ENCODE assay signal across 13 cellular contexts in genomic region chr10:49106451-49106850, GRCh38. TPM values are rescaled to one million over a fixed set of nuclear protein-coding genes. Genes with fewer than 3 reads are reported as not detected.
DNase-seq lines count a peak whose midpoint lies in the region; ATAC-seq and TF ChIP-seq lines count a peak whose summit lies in the region.
"Had no signal": no experiment of that assay in that cellular context is flagged by ENCODE, and none has a peak within 500 bp of the region (broad histone marks: within the 10 kb centered on the region; RNA-seq: fewer than 3 reads in every experiment).

No MANE protein-coding gene starts in this region.

- peaks cover 4% of the 10 kb centered on the region for H3K36me3 Mint-ChIP-seq in nephron progenitor cell (ENCODE audit: low read depth)
- no peaks in the 10 kb centered on the region for H3K36me3 Mint-ChIP-seq in activated CD4-positive, alpha-beta T cell treated with anti-CD3 and anti-CD28 coated beads for 36 hours (ENCODE audit: low read depth)
- H3K36me3 Mint-ChIP-seq: natural killer cell had no signal

- H3K27ac ChIP-seq in uterus = peak overlapping the region; percentile 16 to 41

- H3K9me3 ChIP-seq in uterus = no peaks in the 10 kb centered on the region

- H3K4me1 ChIP-seq in uterus = peaks cover 0 to 19% of the 10 kb centered on the region in 2 donors

- TF ChIP-seq POLR2A in uterus (IDR thresholded peaks at IDR 0.05) = no peak

- H3K4me3 ChIP-seq in uterus = no peak overlapping the region

- DNase-seq in Right ventricle myocardium inferior (ENCODE audit: missing footprints) = peak; percentile 73
- DNase-seq in cardiac septum (ENCODE audit: low spot score) = no peak
- peak; percentile 47 for DNase-seq in fibroblast of peridontal ligament (ENCODE audit: extremely low read depth)
- peak; percentile 49 for DNase-seq in mucosa of gallbladder (ENCODE audit: low spot score)
- DNase-seq in uterus = peak; percentile 29 to 51
- no peak for DNase-seq in nephron progenitor cell
- DNase-seq in NCI-H1930 (lab: John Stamatoyannopoulos, UW) = no peak
- no peak for DNase-seq in activated CD4-positive, alpha-beta T cell treated with anti-CD3 and anti-CD28 coated beads for 36 hours
- DNase-seq: activated effector memory CD4-positive, alpha-beta T cell treated with anti-CD3 and anti-CD28 coated beads, Interleukin-2, amount 50 U/mL, for 16 hours; natural killer cell had no signal

- H3K9me3 Mint-ChIP-seq in nephron progenitor cell = peaks cover 3% of the 10 kb centered on the region
- H3K9me3 Mint-ChIP-seq in activated CD4-positive, alpha-beta T cell treated with anti-CD3 and anti-CD28 coated beads for 36 hours (ENCODE audit: low read depth) = no peaks in the 10 kb centered on the region
- H3K9me3 Mint-ChIP-seq: natural killer cell; stimulated activated naive CD8-positive, alpha-beta T cell treated with anti-CD3 and anti-CD28 coated beads, Interleukin-15, Interleukin-2, amounts not matched to agents 100 ng/mL and 50 ng/mL, for 24 hours had no signal

- CTCF ChIA-PET in activated CD4-positive, alpha-beta T cell treated with anti-CD3 and anti-CD28 coated beads for 36 hours (lab: Charles Lee) = no interaction called here

- H3K27ac Mint-ChIP-seq in nephron progenitor cell = no peak overlapping the region
- H3K27ac Mint-ChIP-seq in activated CD4-positive, alpha-beta T cell treated with anti-CD3 and anti-CD28 coated beads for 36 hours = no peak overlapping the region
- H3K27ac Mint-ChIP-seq: natural killer cell; stimulated activated naive CD8-positive, alpha-beta T cell treated with anti-CD3 and anti-CD28 coated beads, Interleukin-15, Interleukin-2, amounts not matched to agents 100 ng/mL and 50 ng/mL, for 24 hours had no signal

- POLR2A ChIA-PET in activated CD4-positive, alpha-beta T cell treated with anti-CD3 and anti-CD28 coated beads for 36 hours (lab: Charles Lee) = no interaction called here

- H3K27me3 Mint-ChIP-seq in nephron progenitor cell (ENCODE audit: low read depth, poor library complexity) = peaks cover 26% of the 10 kb centered on the region
- peaks cover 5% of the 10 kb centered on the region for H3K27me3 Mint-ChIP-seq in activated CD4-positive, alpha-beta T cell treated with anti-CD3 and anti-CD28 coated beads for 36 hours

- peaks cover 21% of the 10 kb centered on the region for H3K4me1 Mint-ChIP-seq in nephron progenitor cell
- peaks cover 5% of the 10 kb centered on the region for H3K4me1 Mint-ChIP-seq in activated CD4-positive, alpha-beta T cell treated with anti-CD3 and anti-CD28 coated beads for 36 hours

- intact Hi-C loops in Right ventricle myocardium inferior (cut with DNase I) (no loop called here), cardiac septum (cut with DNase I) (no loop called here), uterus (cut with DNase I; ENCODE audit: low total_unique reads) (no loop called here)
- intact Hi-C loops in activated CD4-positive, alpha-beta T cell treated with anti-CD3 and anti-CD28 coated beads for 36 hours (cut with DNase I, micrococcal nuclease) = no loop called here

- no peaks in the 10 kb centered on the region for H3K36me3 ChIP-seq in uterus

- no peak for TF ChIP-seq CTCF in uterus (IDR thresholded peaks at IDR 0.05)
- no peak for TF ChIP-seq CTCF in nephron progenitor cell (IDR thresholded peaks at IDR 0.05)

- H3K4me3 Mint-ChIP-seq in nephron progenitor cell = no peak overlapping the region
- no peak overlapping the region for H3K4me3 Mint-ChIP-seq in activated CD4-positive, alpha-beta T cell treated with anti-CD3 and anti-CD28 coated beads for 36 hours
- H3K4me3 Mint-ChIP-seq: natural killer cell; stimulated activated naive CD8-positive, alpha-beta T cell treated with anti-CD3 and anti-CD28 coated beads, Interleukin-15, Interleukin-2, amounts not matched to agents 100 ng/mL and 50 ng/mL, for 24 hours had no signal

- peak; percentile 20 for ATAC-seq in Right ventricle myocardium inferior
- ATAC-seq in activated CD4-positive, alpha-beta T cell treated with anti-CD3 and anti-CD28 coated beads for 36 hours = no peak
- ATAC-seq: HCT116, natural killer cell had no signal

- no peaks in the 10 kb centered on the region for H3K27me3 ChIP-seq in uterus

RNA-seq across cellular contexts. Expression of gene VSTM4, which starts 8.9 kb away (rescaled TPM):
- total RNA-seq in Right ventricle myocardium inferior (21.8 TPM), cardiac septum (24.4 TPM), mucosa of gallbladder (13.1 TPM), uterus (10 to 100 TPM; 10.3 to 46.6 (median 19.3) TPM)
- total RNA-seq in activated CD4-positive, alpha-beta T cell treated with anti-CD3 and anti-CD28 coated beads for 36 hours = under 1 TPM; 0.07 to 0.11 TPM

RNA-seq across cellular contexts. Expression of gene FAM170B, which starts 27.4 kb away (rescaled TPM):
- total RNA-seq in Right ventricle myocardium inferior = not detected
- not detected for total RNA-seq in cardiac septum
- not detected for total RNA-seq in mucosa of gallbladder
- total RNA-seq in uterus = not detected
- not detected for total RNA-seq in activated CD4-positive, alpha-beta T cell treated with anti-CD3 and anti-CD28 coated beads for 36 hours
- total RNA-seq: kidney epithelial cell, natural killer cell had no signal

Comparison
In these comparisons a context has a peak if more than half of its experiments do, and no peak if none do; other contexts are left out.
1. DNase-seq: peak in Right ventricle myocardium inferior (single experiment), fibroblast of peridontal ligament (single experiment), mucosa of gallbladder (single experiment) and uterus (2 of 2); none in cardiac septum (single experiment), nephron progenitor cell (single experiment), NCI-H1930 (0 of 2) and activated CD4-positive, alpha-beta T cell treated with anti-CD3 and anti-CD28 coated beads for 36 hours (single experiment).
2. RNA of gene VSTM4, which starts 8.9 kb away (total RNA-seq): 10.3 to 46.6 TPM in uterus, 24.4 TPM in cardiac septum (single experiment), 21.8 TPM in Right ventricle myocardium inferior (single experiment) and 13.1 TPM in mucosa of gallbladder (single experiment); 0.07 to 0.11 TPM in activated CD4-positive, alpha-beta T cell treated with anti-CD3 and anti-CD28 coated beads for 36 hours; every median in the first group is over 10 times any median in the second.